8 cellular contexts compared by ENCODE assay signal in the genomic region with DNA sequence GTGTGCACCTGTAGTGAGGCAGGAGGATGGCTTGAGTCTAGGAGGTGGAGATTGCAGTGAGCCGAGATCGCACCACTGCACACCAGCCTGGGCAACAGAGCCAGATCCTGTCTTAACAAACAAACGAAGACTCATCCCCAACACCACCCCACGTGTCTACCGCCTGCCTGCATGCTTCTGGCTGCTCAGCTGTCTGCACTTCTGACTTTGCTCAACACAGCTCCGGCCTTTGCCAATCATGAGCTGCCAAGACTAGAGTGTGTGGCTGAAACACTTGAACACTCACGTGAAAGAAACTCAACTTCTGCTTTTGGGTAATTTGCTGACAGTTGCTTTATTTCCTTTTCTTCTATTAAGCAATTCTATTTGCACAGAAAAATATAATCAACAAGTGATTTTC. TPM values are rescaled to one million over a fixed set of nuclear protein-coding genes. Genes with fewer than 3 reads are reported as not detected.
DNase-seq lines count a peak whose midpoint lies in the region; ATAC-seq lines count a peak whose summit lies in the region.

No MANE protein-coding gene starts in this region.

- ATAC-seq in GM18519 (IDR thresholded peaks at IDR 0.05; ENCODE audit: low FRiP score, unreplicated experiment) (peak; percentile 77), HG02840 (IDR thresholded peaks at IDR 0.05; ENCODE audit: low FRiP score, unreplicated experiment) (peak; percentile 86), left colon (peak; percentile 57)

- H3K27me3 Mint-ChIP-seq in activated CD4-positive, alpha-beta memory T cell treated with anti-CD3 and anti-CD28 coated beads, Interleukin-2, amount 10 ng/mL, durations not matched to agents 7 days and 5 days: peaks cover 15% of the 10 kb centered on the region

- peaks cover 4% of the 10 kb centered on the region for H3K4me1 Mint-ChIP-seq in activated CD4-positive, alpha-beta memory T cell treated with anti-CD3 and anti-CD28 coated beads, Interleukin-2, amount 10 ng/mL, durations not matched to agents 7 days and 5 days

- POLR2A ChIA-PET in activated CD4-positive, alpha-beta memory T cell treated with anti-CD3 and anti-CD28 coated beads, Interleukin-2, amount 10 ng/mL, durations not matched to agents 7 days and 5 days (lab: Charles Lee): no interaction called here

- intact Hi-C loops in left colon (cut with DNase I, micrococcal nuclease): no loop called here

- no peaks in the 10 kb centered on the region for H3K9me3 Mint-ChIP-seq in activated CD4-positive, alpha-beta memory T cell treated with anti-CD3 and anti-CD28 coated beads, Interleukin-2, amount 10 ng/mL, durations not matched to agents 7 days and 5 days

- DNase-seq in SIG-M5 (lab: John Stamatoyannopoulos, UW) (peak; percentile 93), left colon (peak; percentile 55 to 85), NCI-H82 treated with DMSO at 0.1 percent for 48 hours (lab: John Stamatoyannopoulos, UW; ENCODE audit: unreplicated experiment) (no peak), mesenteric fat pad (ENCODE audit: low spot score) (no peak)
- DNase-seq in activated CD4-positive, alpha-beta memory T cell treated with anti-CD3 and anti-CD28 coated beads, Interleukin-2, amount 10 ng/mL, durations not matched to agents 7 days and 5 days: no peak
- DNase-seq in stimulated activated CD4-positive, alpha-beta T cell treated with anti-CD3 and anti-CD28 coated beads, Interleukin-4, amount 100 ng/mL, for 1 hour: no peak

- no peaks in the 10 kb centered on the region for H3K36me3 Mint-ChIP-seq in activated CD4-positive, alpha-beta memory T cell treated with anti-CD3 and anti-CD28 coated beads, Interleukin-2, amount 10 ng/mL, durations not matched to agents 7 days and 5 days (ENCODE audit: low read depth)

- CTCF ChIA-PET in activated CD4-positive, alpha-beta memory T cell treated with anti-CD3 and anti-CD28 coated beads, Interleukin-2, amount 10 ng/mL, durations not matched to agents 7 days and 5 days (lab: Charles Lee): no interaction called here

- no peak overlapping the region for H3K4me3 Mint-ChIP-seq in activated CD4-positive, alpha-beta memory T cell treated with anti-CD3 and anti-CD28 coated beads, Interleukin-2, amount 10 ng/mL, durations not matched to agents 7 days and 5 days

- H3K27ac Mint-ChIP-seq in activated CD4-positive, alpha-beta memory T cell treated with anti-CD3 and anti-CD28 coated beads, Interleukin-2, amount 10 ng/mL, durations not matched to agents 7 days and 5 days: no peak overlapping the region

RNA-seq across cellular contexts. Expression of a gene that starts 32.1 kb away (rescaled TPM):
- 10 to 100 TPM; 67.8 to 92.6 TPM for total RNA-seq in left colon
- total RNA-seq in activated CD4-positive, alpha-beta memory T cell treated with anti-CD3 and anti-CD28 coated beads, Interleukin-2, amount 10 ng/mL, durations not matched to agents 7 days and 5 days: 10 to 100 TPM; 94.9 to 96.9 TPM
- 72.3 TPM for total RNA-seq in mesenteric fat pad

Comparison
In these comparisons a context has a peak if more than half of its experiments do, and no peak if none do; other contexts are left out.
1. DNase-seq: peak in SIG-M5 (single experiment) and left colon (2 of 2); none in NCI-H82 treated with DMSO at 0.1 percent for 48 hours (single experiment), activated CD4-positive, alpha-beta memory T cell treated with anti-CD3 and anti-CD28 coated beads, Interleukin-2, amount 10 ng/mL, durations not matched to agents 7 days and 5 days (single experiment), stimulated activated CD4-positive, alpha-beta T cell treated with anti-CD3 and anti-CD28 coated beads, Interleukin-4, amount 100 ng/mL, for 1 hour (single experiment) and mesenteric fat pad (single experiment).
2. Peak in every context shown above with its lines, with median percentiles within 50 percentile points of each other: ATAC-seq.